ENCODE assay signal across 9 cellular contexts in the genomic region with DNA sequence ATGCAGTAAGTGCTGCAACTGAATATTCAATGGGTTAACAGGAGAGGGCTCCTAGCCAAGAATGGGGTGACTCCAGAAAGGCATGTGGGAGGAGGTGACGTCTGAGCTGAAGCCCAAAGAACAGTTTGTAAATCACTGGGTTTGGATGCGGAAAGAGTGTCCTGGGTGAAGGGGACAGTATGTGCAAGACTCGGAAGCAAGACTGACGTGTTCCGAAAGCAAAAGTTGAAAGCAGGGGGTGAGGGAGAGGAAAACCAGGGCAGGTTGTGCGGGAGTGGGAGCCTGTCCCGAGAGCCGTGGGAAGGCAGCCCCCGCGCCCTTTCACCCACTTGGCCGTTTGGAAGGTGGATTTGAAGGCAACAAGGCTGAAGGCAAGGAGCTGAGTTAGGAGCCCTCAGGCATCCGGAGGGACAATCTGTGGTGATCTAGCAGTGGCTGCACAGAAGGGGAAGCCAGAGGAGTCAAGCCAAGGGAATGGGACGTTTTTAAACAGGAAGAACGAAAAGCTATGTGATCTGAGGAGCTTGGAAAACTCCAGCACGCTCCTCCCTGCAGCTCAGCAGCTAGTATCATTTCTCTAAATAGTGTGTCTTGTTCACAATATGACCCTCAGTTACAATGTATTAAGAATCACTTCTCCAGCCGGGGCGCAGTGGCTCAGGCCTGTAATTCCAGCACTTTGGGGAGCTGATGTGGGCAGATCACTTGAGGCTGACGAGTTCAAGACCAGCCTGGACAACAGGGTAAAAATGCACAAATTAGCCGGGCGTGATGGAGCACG. TPM values are rescaled to one million over a fixed set of nuclear protein-coding genes. Genes with fewer than 3 reads are reported as not detected.
DNase-seq lines count a peak whose midpoint lies in the region; ATAC-seq and TF ChIP-seq lines count a peak whose summit lies in the region.
"Had no signal": no experiment of that assay in that cellular context is flagged by ENCODE, and none has a peak within 500 bp of the region (broad histone marks: within the 10 kb centered on the region; RNA-seq: fewer than 3 reads in every experiment).

No MANE protein-coding gene starts in this region.

- no peak overlapping the region for H3K4me3 Mint-ChIP-seq in nephron progenitor cell

- H3K4me1 Mint-ChIP-seq in nephron progenitor cell: peaks cover 32% of the 10 kb centered on the region

- H3K27ac Mint-ChIP-seq in nephron progenitor cell: peak overlapping the region; percentile 37

- no peaks in the 10 kb centered on the region for H3K9me3 Mint-ChIP-seq in nephron progenitor cell

- H3K27me3 ChIP-seq in vagina: no peaks in the 10 kb centered on the region

- peak in 1 of 2 donors; percentile 51 for TF ChIP-seq POLR2A in vagina (IDR thresholded peaks at IDR 0.05)

- ATAC-seq in Right ventricle myocardium inferior (peak; percentile 93), HG02588 (IDR thresholded peaks at IDR 0.05; ENCODE audit: unreplicated experiment) (no peak), GM19397 (IDR thresholded peaks at IDR 0.05; ENCODE audit: unreplicated experiment) (no peak)

- intact Hi-C loops in Right ventricle myocardium inferior (cut with DNase I) (loop anchor here (2.0 kb wide), 1 partner anchor 68 kb away; a partner anchor contains a TSS), cardiac septum (cut with DNase I) (loop anchor here (10.0 kb wide), 1 partner anchor 154 kb away; no protein-coding TSS in a partner anchor), vagina (cut with DNase I) (loop anchor here (5.0 kb wide), 1 partner anchor 56 kb away; a partner anchor contains a TSS)

- H3K9me3 ChIP-seq in vagina: no peaks in the 10 kb centered on the region

- peak overlapping the region; percentile 55 for H3K4me3 ChIP-seq in fibroblast of the aortic adventitia (ENCODE audit: low read depth, low read length)
- peak overlapping the region; percentile 29 to 41 for H3K4me3 ChIP-seq in vagina

- TF ChIP-seq CTCF in fibroblast of the aortic adventitia (IDR thresholded peaks at IDR 0.05; ENCODE audit: insufficient read depth, low read length) (no peak), nephron progenitor cell (IDR thresholded peaks at IDR 0.05) (no peak), vagina (IDR thresholded peaks at IDR 0.05) (no peak)

- DNase-seq in Right ventricle myocardium inferior (ENCODE audit: missing footprints): peak; percentile 91
- DNase-seq in cardiac septum (ENCODE audit: low spot score): no peak
- DNase-seq in fibroblast of the aortic adventitia (ENCODE audit: low read depth): peak; percentile 61
- no peak for DNase-seq in nephron progenitor cell
- peak in 1 of 2 donors; percentile 97 for DNase-seq in vagina (ENCODE audit: extremely low spot score in 2 of 2)
- no peak for DNase-seq in D341Med (ENCODE audit: low spot score)
- DNase-seq: activated CD8-positive, alpha-beta memory T cell treated with anti-CD3 and anti-CD28 coated beads for 24 hours had no signal

- H3K36me3 ChIP-seq in vagina: no peaks in the 10 kb centered on the region

- H3K27ac ChIP-seq in vagina: peak overlapping the region; percentile 66

- H3K27me3 Mint-ChIP-seq in nephron progenitor cell (ENCODE audit: low read depth, poor library complexity): no peaks in the 10 kb centered on the region

- H3K36me3 Mint-ChIP-seq in nephron progenitor cell (ENCODE audit: low read depth): no peaks in the 10 kb centered on the region

- peaks cover 25% of the 10 kb centered on the region for H3K4me1 ChIP-seq in vagina

RNA-seq across cellular contexts. Expression of a gene that starts 7.7 kb away (rescaled TPM):
- total RNA-seq in Right ventricle myocardium inferior (2.1 TPM), cardiac septum (0.11 TPM), fibroblast of the aortic adventitia (ENCODE audit: low replicate concordance) (0.16 TPM in 1 of 2 replicates, not detected in the other), vagina (5.9 TPM)

RNA-seq across cellular contexts. Expression of a gene that starts 57.5 kb away (rescaled TPM):
- total RNA-seq in Right ventricle myocardium inferior (200 TPM), cardiac septum (174 TPM), fibroblast of the aortic adventitia (ENCODE audit: low replicate concordance) (72.3 and 115 TPM in 2 replicates), vagina (88.9 TPM)

Comparison
In these comparisons a context has a peak if more than half of its experiments do, and no peak if none do; other contexts are left out.
1. DNase-seq: peak in Right ventricle myocardium inferior (single experiment) and fibroblast of the aortic adventitia (single experiment); none in cardiac septum (single experiment), nephron progenitor cell (single experiment) and D341Med (single experiment).